In the genomic region with DNA sequence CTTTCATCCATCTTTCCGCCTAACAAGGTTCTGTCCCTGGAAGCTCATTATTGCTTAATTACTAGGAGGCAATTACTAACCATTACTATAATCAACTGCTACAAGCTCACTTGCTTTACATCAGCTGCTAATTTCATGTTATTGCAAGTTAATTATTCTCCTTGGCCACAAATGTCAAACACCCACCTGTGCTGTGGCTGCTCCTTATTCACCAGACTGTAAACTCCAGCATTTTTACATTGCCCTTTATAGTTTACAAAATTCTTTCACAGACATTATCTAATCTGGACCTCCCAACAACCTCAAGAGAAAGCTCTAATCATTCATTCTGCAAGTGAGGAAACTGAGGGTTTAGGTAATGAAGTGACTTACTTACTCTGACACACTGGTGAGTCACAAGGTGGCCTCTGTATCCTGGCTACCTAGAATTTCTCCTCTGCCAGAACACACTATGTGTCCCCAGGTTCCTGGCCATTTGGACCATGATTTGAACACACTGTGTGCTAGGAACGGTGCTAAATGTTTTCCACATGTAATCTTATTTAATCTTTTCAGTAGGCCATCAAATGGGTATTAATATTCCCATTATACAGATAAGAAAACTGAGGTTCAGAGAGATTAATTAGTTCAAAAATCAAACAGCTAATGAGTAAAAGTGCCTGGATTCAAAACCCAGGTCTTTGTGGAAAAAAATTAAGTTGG, we compare ENCODE assay signal across 1 cellular context.
TF ChIP-seq lines count a peak whose summit lies in the region.

No MANE protein-coding gene starts in this region.

TF ChIP-seq in WTC11, 78 proteins besides CTCF, POLR2A, EP300 and RAD21 (continued from another document):
- TF ChIP-seq, protein P1, sequence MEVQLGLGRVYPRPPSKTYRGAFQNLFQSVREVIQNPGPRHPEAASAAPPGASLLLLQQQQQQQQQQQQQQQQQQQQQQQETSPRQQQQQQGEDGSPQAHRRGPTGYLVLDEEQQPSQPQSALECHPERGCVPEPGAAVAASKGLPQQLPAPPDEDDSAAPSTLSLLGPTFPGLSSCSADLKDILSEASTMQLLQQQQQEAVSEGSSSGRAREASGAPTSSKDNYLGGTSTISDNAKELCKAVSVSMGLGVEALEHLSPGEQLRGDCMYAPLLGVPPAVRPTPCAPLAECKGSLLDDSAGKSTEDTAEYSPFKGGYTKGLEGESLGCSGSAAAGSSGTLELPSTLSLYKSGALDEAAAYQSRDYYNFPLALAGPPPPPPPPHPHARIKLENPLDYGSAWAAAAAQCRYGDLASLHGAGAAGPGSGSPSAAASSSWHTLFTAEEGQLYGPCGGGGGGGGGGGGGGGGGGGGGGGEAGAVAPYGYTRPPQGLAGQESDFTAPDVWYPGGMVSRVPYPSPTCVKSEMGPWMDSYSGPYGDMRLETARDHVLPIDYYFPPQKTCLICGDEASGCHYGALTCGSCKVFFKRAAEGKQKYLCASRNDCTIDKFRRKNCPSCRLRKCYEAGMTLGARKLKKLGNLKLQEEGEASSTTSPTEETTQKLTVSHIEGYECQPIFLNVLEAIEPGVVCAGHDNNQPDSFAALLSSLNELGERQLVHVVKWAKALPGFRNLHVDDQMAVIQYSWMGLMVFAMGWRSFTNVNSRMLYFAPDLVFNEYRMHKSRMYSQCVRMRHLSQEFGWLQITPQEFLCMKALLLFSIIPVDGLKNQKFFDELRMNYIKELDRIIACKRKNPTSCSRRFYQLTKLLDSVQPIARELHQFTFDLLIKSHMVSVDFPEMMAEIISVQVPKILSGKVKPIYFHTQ (CRISPR knock-in tag; IDR thresholded peaks at IDR 0.05) = no peak
- no peak for TF ChIP-seq NR2C2 (CRISPR knock-in tag; IDR thresholded peaks at IDR 0.05)
- no peak for TF ChIP-seq SP1 (CRISPR knock-in tag; conservative IDR thresholded peaks at IDR 0.05)
